1 cellular context compared by ENCODE assay signal in the genomic region with DNA sequence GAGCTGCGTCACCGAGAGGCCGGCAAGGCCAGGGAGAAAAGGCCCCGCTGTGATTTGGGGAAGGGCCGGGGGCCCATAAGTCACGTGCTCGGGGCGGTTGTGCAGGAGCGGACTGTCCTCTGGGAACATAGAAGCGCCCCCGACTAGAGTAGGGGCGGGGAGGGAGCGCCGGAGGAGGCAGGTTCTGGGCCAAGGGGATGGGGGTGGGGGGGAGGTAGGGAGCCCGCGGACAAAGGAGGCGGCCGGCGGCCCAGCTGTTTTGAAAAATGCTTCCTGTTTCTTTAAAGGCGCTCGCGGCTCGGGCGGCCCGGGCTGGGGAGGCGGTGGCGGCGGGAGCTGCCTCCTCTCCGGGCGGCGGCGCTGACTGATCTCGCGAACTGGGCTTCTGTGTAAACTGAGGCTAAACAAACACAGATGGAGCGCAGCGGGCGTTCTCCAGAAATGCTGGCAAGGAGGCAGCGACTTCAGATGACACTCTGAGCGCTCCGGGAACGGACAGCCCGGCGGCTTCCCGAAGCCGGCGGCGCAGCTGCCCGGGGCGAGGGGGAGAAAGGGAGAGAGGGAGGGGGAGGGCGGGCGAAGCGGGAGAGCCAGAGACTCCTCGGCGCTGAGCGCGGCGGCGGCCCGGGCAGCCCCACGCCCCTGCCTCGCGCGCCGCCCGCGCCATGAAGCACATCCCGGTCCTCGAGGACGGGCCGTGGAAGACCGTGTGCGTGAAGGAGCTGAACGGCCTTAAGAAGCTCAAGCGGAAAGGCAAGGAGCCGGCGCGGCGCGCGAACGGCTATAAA.
TF ChIP-seq lines count a peak whose summit lies in the region.

TSS of gene ATOH8 (plus strand) at position 467 of the 788 bp plus-strand sequence. CDS start at position 666, 199 bp downstream.

TF ChIP-seq in endothelial cell of umbilical vein, 7 proteins besides CTCF, POLR2A, EP300 and RAD21:
- TF ChIP-seq MYC (IDR thresholded peaks at IDR 0.05; ENCODE audit: low read depth, low read length) (no peak), GATA2 (IDR thresholded peaks at IDR 0.05; ENCODE audit: insufficient read depth, insufficient read length, low read depth, low read length) (no peak), JUN (IDR thresholded peaks at IDR 0.05; ENCODE audit: borderline replicate concordance, insufficient read depth, insufficient read length, low read depth) (no peak), POLR2AphosphoS5 (IDR thresholded peaks at IDR 0.05; ENCODE audit: insufficient read depth, low read depth, low read length) (no peak), FOS (IDR thresholded peaks at IDR 0.05; ENCODE audit: borderline replicate concordance, insufficient read depth, low read length) (no peak), EZH2 (IDR thresholded peaks at IDR 0.05; ENCODE audit: borderline replicate concordance, low read depth, low read length, severe bottlenecking) (no peak)
- TF ChIP-seq, protein P1, sequence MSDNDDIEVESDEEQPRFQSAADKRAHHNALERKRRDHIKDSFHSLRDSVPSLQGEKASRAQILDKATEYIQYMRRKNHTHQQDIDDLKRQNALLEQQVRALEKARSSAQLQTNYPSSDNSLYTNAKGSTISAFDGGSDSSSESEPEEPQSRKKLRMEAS (IDR thresholded peaks at IDR 0.05; ENCODE audit: insufficient read depth, insufficient read length), result no peak
TF ChIP-seq in endothelial cell of umbilical vein: peak in this region for 0.
